ENCODE assay signal across 20 cellular contexts in genomic region chr7:3393862-3394261, GRCh38.
DNase-seq lines count a peak whose midpoint lies in the region; ATAC-seq, FAIRE-seq and TF ChIP-seq lines count a peak whose summit lies in the region.
"Had no signal": no experiment of that assay in that cellular context is flagged by ENCODE, and none has a peak within 500 bp of the region (broad histone marks: within the 10 kb centered on the region; RNA-seq: fewer than 3 reads in every experiment).

No MANE protein-coding gene starts in this region.

- DNase-seq in IMR-90 (no peak), amniotic epithelial cell (ENCODE audit: low read depth) (peak; percentile 21), endothelial cell of umbilical vein (ENCODE audit: low read depth, low spot score) (peak; percentile 8), keratinocyte (ENCODE audit: low read depth, low spot score) (no peak), NAMALWA (ENCODE audit: low spot score) (no peak), heart right ventricle (no peak)
- DNase-seq: EL, GF-D8, MM.1S, NCI-H1092 treated with DMSO at 0.1 percent for 48 hours, NCI-H1436 treated with DMSO at 0.1 percent for 48 hours, NCI-H2029, NCI-H526, OCI-M1, Right ventricle myocardium superior had no signal

- H3K14ac ChIP-seq in IMR-90 (replicated peaks; ENCODE audit: low read depth, low read length), result no peak overlapping the region

- CTCF ChIA-PET in IMR-90 (lab: Yijun Ruan, JAX), result no interaction called here
- CTCF ChIA-PET in endothelial cell of umbilical vein (lab: Charles Lee), result no interaction called here

- BruUV-seq in IMR-90 (replicated peaks; lab: Mats Ljungman, UMichigan) (no TSS peak), endothelial cell of umbilical vein (replicated peaks; lab: Mats Ljungman, UMichigan) (no TSS peak)

- no peak overlapping the region for H3K4me3 ChIP-seq in IMR-90 (ENCODE audit: insufficient read depth, low read depth, low read length)
- no peak overlapping the region for H3K4me3 ChIP-seq in endothelial cell of umbilical vein (replicated peaks in 1 of 3; ENCODE audit: insufficient read depth in 1 of 3, low read depth in 1 of 3, low read length in 3 of 3)
- H3K4me3 ChIP-seq in keratinocyte (ENCODE audit: control insufficient read depth in 2 of 3, extremely low read depth in 1 of 3, insufficient read depth in 2 of 3, low read depth in 1 of 3, low read length in 3 of 3), result no peak overlapping the region
- no peak overlapping the region for H3K4me3 ChIP-seq in heart right ventricle
- H3K4me3 ChIP-seq: A549, K562 had no signal

- no peak overlapping the region for H4K8ac ChIP-seq in IMR-90 (ENCODE audit: low read depth in 2 of 2, low read length in 2 of 2)

- 0 out of 2 replicates have a peak, but pooled peaks have one; percentile 5 for TF ChIP-seq RAD21 in IMR-90 (IDR thresholded peaks at IDR 0.05; ENCODE audit: low read length)

- no peak for TF ChIP-seq POLR2A in IMR-90 (IDR thresholded peaks at IDR 0.05; ENCODE audit: low read depth, low read length)
- TF ChIP-seq POLR2A in endothelial cell of umbilical vein (IDR thresholded peaks at IDR 0.05; ENCODE audit: low read depth, low read length), result no peak

- TF ChIP-seq CTCF in IMR-90 (conservative IDR thresholded peaks at IDR 0.05; ENCODE audit: low read depth, low read length) (0 out of 2 replicates have a peak, but pooled peaks have one; percentile 11), endothelial cell of umbilical vein (IDR thresholded peaks at IDR 0.05; ENCODE audit: extremely low read depth in 1 of 2, insufficient read depth in 1 of 2, low read depth in 1 of 2, low read length in 2 of 2) (no peak), keratinocyte (optimal IDR thresholded peaks at IDR 0.05 in 1 of 3, IDR thresholded peaks at IDR 0.05 in 1 of 3, conservative IDR thresholded peaks at IDR 0.05 in 1 of 3; ENCODE audit: extremely low read depth in 1 of 3, insufficient read depth in 2 of 3, low read length in 3 of 3) (peak in 1 of 3 experiments; percentile 12), heart right ventricle (IDR thresholded peaks at IDR 0.05) (no peak)

- H3K79me2 ChIP-seq in endothelial cell of umbilical vein (ENCODE audit: control insufficient read depth, insufficient read depth, low read length) (no peaks in the 10 kb centered on the region), keratinocyte (ENCODE audit: control insufficient read depth, insufficient read depth, low read length) (no peaks in the 10 kb centered on the region)

- ATAC-seq in IMR-90 (ENCODE audit: low read depth) (no peak), HG02610 (IDR thresholded peaks at IDR 0.05; ENCODE audit: unreplicated experiment) (no peak), heart right ventricle (no peak)
- ATAC-seq: A549, K562 had no signal

- H4K91ac ChIP-seq in IMR-90 (ENCODE audit: insufficient read depth, low read depth, low read length), result no peak overlapping the region

- H4K5ac ChIP-seq in IMR-90 (ENCODE audit: low read depth, low read length), result no peak overlapping the region

- no peaks in the 10 kb centered on the region for H3K9me1 ChIP-seq in IMR-90 (ENCODE audit: insufficient read depth, low read length)
- H3K9me1 ChIP-seq in endothelial cell of umbilical vein (replicated peaks; ENCODE audit: control insufficient read depth, extremely low read depth, insufficient read depth, low read length), result no peaks in the 10 kb centered on the region
- H3K9me1 ChIP-seq in keratinocyte (ENCODE audit: control insufficient read depth, extremely low read depth, insufficient read depth, low read length), result no peaks in the 10 kb centered on the region

- H3K9me3 ChIP-seq in IMR-90 (ENCODE audit: control insufficient read depth, insufficient read depth, low read length), result no peaks in the 10 kb centered on the region
- no peaks in the 10 kb centered on the region for H3K9me3 ChIP-seq in endothelial cell of umbilical vein (replicated peaks; ENCODE audit: control insufficient read depth, insufficient read depth, low read length)
- no peaks in the 10 kb centered on the region for H3K9me3 ChIP-seq in keratinocyte (ENCODE audit: control insufficient read depth, low read depth, low read length)
- H3K9me3 ChIP-seq in heart right ventricle, result peaks cover 0 to 82% (median 19%) of the 10 kb centered on the region in 11 donors

- H2BK120ac ChIP-seq in IMR-90 (ENCODE audit: low read depth, low read length), result no peak overlapping the region

- no peak overlapping the region for H3K27ac ChIP-seq in IMR-90 (ENCODE audit: insufficient read depth, low read length)
- H3K27ac ChIP-seq in endothelial cell of umbilical vein (ENCODE audit: insufficient read depth, low read depth, low read length), result no peak overlapping the region
- no peak overlapping the region for H3K27ac ChIP-seq in keratinocyte (ENCODE audit: control insufficient read depth, insufficient read depth, low read length)
- no peak overlapping the region for H3K27ac ChIP-seq in heart right ventricle
- H3K27ac ChIP-seq: A549 had no signal

- H3K9ac ChIP-seq in IMR-90 (ENCODE audit: low read depth, low read length) (no peak overlapping the region), endothelial cell of umbilical vein (replicated peaks; ENCODE audit: extremely low read depth, insufficient read depth, low read length) (no peak overlapping the region), keratinocyte (ENCODE audit: control insufficient read depth, extremely low read depth, insufficient read depth, low read length) (no peak overlapping the region)

- no peaks in the 10 kb centered on the region for H3K4me1 ChIP-seq in IMR-90 (ENCODE audit: control insufficient read depth, insufficient read depth, low read length)
- no peaks in the 10 kb centered on the region for H3K4me1 ChIP-seq in endothelial cell of umbilical vein (ENCODE audit: control insufficient read depth, extremely low read depth, insufficient read depth, low read length)
- no peaks in the 10 kb centered on the region for H3K4me1 ChIP-seq in keratinocyte (ENCODE audit: control insufficient read depth, extremely low read depth, insufficient read depth, low read length)
- no peaks in the 10 kb centered on the region for H3K4me1 ChIP-seq in heart right ventricle
- H3K4me1 ChIP-seq: A549 had no signal

- H2BK15ac ChIP-seq in IMR-90 (ENCODE audit: low read depth, low read length), result no peak overlapping the region

- no peaks in the 10 kb centered on the region for H3K79me1 ChIP-seq in IMR-90 (ENCODE audit: low read depth in 1 of 2, low read length in 2 of 2)

- dilution Hi-C loops in IMR-90 (cut with HindIII; ENCODE audit: low sequenced_read_pairs, unreplicated experiment) (no loop called here), endothelial cell of umbilical vein (cut with MboI; ENCODE audit: extremely low pct_ligation_motif_present, low sequenced_read_pairs) (no loop called here), keratinocyte (cut with MboI; ENCODE audit: extremely low pct_ligation_motif_present, low sequenced_read_pairs) (no loop called here)

- in situ Hi-C loops in IMR-90 (cut with MboI; ENCODE audit: low sequenced_read_pairs), result no loop called here

- no peak overlapping the region for H2AFZ ChIP-seq in IMR-90 (replicated peaks; ENCODE audit: low read length, poor library complexity)
- no peak overlapping the region for H2AFZ ChIP-seq in endothelial cell of umbilical vein (ENCODE audit: low read depth, low read length)
- no peak overlapping the region for H2AFZ ChIP-seq in keratinocyte (ENCODE audit: control insufficient read depth, low read length)

- no peaks in the 10 kb centered on the region for H3K36me3 ChIP-seq in IMR-90 (ENCODE audit: control insufficient read depth, insufficient read depth, low read length)
- H3K36me3 ChIP-seq in endothelial cell of umbilical vein (ENCODE audit: control insufficient read depth in 2 of 2, extremely low read depth in 1 of 2, insufficient read depth in 2 of 2, low read length in 2 of 2), result no peaks in the 10 kb centered on the region
- no peaks in the 10 kb centered on the region for H3K36me3 ChIP-seq in keratinocyte (ENCODE audit: control insufficient read depth in 2 of 2, extremely low read depth in 1 of 2, insufficient read depth in 2 of 2, low read length in 2 of 2)
- no peaks in the 10 kb centered on the region for H3K36me3 ChIP-seq in heart right ventricle

- no peak overlapping the region for H3K56ac ChIP-seq in IMR-90 (ENCODE audit: extremely low read depth, insufficient read depth, low read length)

- no CpG with 5 or more reads among the region's 3 CpGs for WGBS in IMR-90 (ENCODE audit: extremely low coverage in 2 of 2, insufficient read length in 1 of 2), 2 experiments
- 82 to 88% methylated on average over 3 of the region's 3 CpGs for WGBS in heart right ventricle, 2 donors

- H2AK9ac ChIP-seq in IMR-90 (replicated peaks; ENCODE audit: low read depth, low read length, poor library complexity), result no peak overlapping the region

- no peak overlapping the region for H3K4ac ChIP-seq in IMR-90 (ENCODE audit: low read depth, low read length)

- no peak overlapping the region for H2AK5ac ChIP-seq in IMR-90 (ENCODE audit: low read depth, low read length)

- no peak overlapping the region for H3K23ac ChIP-seq in IMR-90 (ENCODE audit: low read depth, low read length)

- H2BK5ac ChIP-seq in IMR-90 (ENCODE audit: low read depth, low read length, poor library complexity, severe bottlenecking), result no peak overlapping the region

- H3K4me2 ChIP-seq in IMR-90 (ENCODE audit: low read depth, low read length), result no peak overlapping the region
- H3K4me2 ChIP-seq in endothelial cell of umbilical vein (ENCODE audit: insufficient read depth, low read length), result no peak overlapping the region
- H3K4me2 ChIP-seq in keratinocyte (ENCODE audit: control insufficient read depth, extremely low read depth, insufficient read depth, low read depth, low read length), result no peak overlapping the region
- H3K4me2 ChIP-seq: A549 had no signal

- H3K18ac ChIP-seq in IMR-90 (ENCODE audit: low read depth, low read length), result no peak overlapping the region

- H3K27me3 ChIP-seq in IMR-90 (ENCODE audit: control insufficient read depth, insufficient read depth, low read length) (no peaks in the 10 kb centered on the region), endothelial cell of umbilical vein (ENCODE audit: control insufficient read depth in 2 of 2, insufficient read depth in 2 of 2, low read length in 2 of 2) (no peaks in the 10 kb centered on the region), keratinocyte (ENCODE audit: control insufficient read depth, extremely low read depth, insufficient read depth, low read length) (no peaks in the 10 kb centered on the region), heart right ventricle (no peaks in the 10 kb centered on the region)

- POLR2A ChIA-PET in IMR-90 (lab: Charles Lee; ENCODE audit: unreplicated experiment), result no interaction called here
- POLR2A ChIA-PET in endothelial cell of umbilical vein (lab: Charles Lee), result no interaction called here

- H4K20me1 ChIP-seq in IMR-90 (ENCODE audit: insufficient read depth, low read length), result no peaks in the 10 kb centered on the region
- no peaks in the 10 kb centered on the region for H4K20me1 ChIP-seq in endothelial cell of umbilical vein (replicated peaks; ENCODE audit: control insufficient read depth, extremely low read depth, insufficient read depth, low read length)
- no peaks in the 10 kb centered on the region for H4K20me1 ChIP-seq in keratinocyte (ENCODE audit: control insufficient read depth, extremely low read depth, insufficient read depth, low read length)

- intact Hi-C loops in IMR-90 (cut with micrococcal nuclease) (no loop called here), endothelial cell of umbilical vein (cut with micrococcal nuclease) (loop anchor here (10.0 kb wide), 1 partner anchor 281 kb away; no protein-coding TSS in a partner anchor), heart right ventricle (cut with DNase I) (no loop called here)

- no peak for FAIRE-seq in endothelial cell of umbilical vein (lab: Jason Lieb, UNC)
- FAIRE-seq in keratinocyte (lab: Jason Lieb, UNC), result peak; percentile 36
- FAIRE-seq: A549, GM19239, H1, K562 had no signal

- H2BK20ac ChIP-seq in IMR-90 (ENCODE audit: low read depth, low read length), result no peak overlapping the region

Comparison
In these comparisons a context has a peak if more than half of its experiments do, and no peak if none do; other contexts are left out.
1. DNase-seq: peak in amniotic epithelial cell (single experiment) and endothelial cell of umbilical vein (single experiment); none in IMR-90 (single experiment), keratinocyte (single experiment), NAMALWA (single experiment) and heart right ventricle (0 of 2).